ENCODE assay signal across 5 cellular contexts in genomic region chr12:128322341-128322740, GRCh38. TPM values are rescaled to one million over a fixed set of nuclear protein-coding genes. Genes with fewer than 3 reads are reported as not detected.
"Had no signal": no experiment of that assay in that cellular context is flagged by ENCODE, and none has a peak within 500 bp of the region (broad histone marks: within the 10 kb centered on the region; RNA-seq: fewer than 3 reads in every experiment).

No MANE protein-coding gene starts in this region.

- H3K27ac Mint-ChIP-seq: GM23338, H9 had no signal

- H3K9me3 Mint-ChIP-seq: H9 had no signal

- H3K4me2 ChIP-seq: GM23338 had no signal

- DNase-seq: H9, HCEC 1CT, IMR-90 had no signal

- H3K4me1 Mint-ChIP-seq: GM23338 had no signal

- H3K4me3 ChIP-seq: GM23338 had no signal

- H3K4me3 Mint-ChIP-seq: GM23338, H9 had no signal

- H2AFZ ChIP-seq: GM23338 had no signal

- ATAC-seq: GM23338 had no signal

RNA-seq across cellular contexts. Expression of gene TMEM132C, which starts 55.4 kb away (rescaled TPM):
- total RNA-seq: GM23338, HT-29, IMR-90 had no signal
